23 cellular contexts compared by ENCODE assay signal in the genomic region with DNA sequence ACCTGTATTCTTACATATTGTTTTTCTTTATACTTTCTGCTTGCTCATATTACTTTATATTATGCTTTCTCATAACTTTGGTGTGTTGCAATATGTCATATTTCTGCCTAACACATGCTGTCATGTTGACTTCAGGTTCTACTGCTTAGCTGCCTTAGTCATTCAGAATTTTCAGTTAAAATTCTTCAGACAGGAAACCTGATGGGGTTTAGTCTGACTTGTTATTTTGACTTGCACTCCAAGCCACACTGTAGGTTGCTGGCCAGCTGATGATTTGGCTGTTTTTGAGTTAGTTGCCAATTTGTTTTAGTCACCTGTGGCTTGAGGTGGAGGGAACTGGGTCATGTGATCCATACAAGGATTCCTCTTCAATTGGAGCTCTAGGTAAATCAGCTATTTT.
DNase-seq lines count a peak whose midpoint lies in the region; ATAC-seq, FAIRE-seq and TF ChIP-seq lines count a peak whose summit lies in the region.
"Had no signal": no experiment of that assay in that cellular context is flagged by ENCODE, and none has a peak within 500 bp of the region (broad histone marks: within the 10 kb centered on the region; RNA-seq: fewer than 3 reads in every experiment).

No MANE protein-coding gene starts in this region.

- H3K9me3 ChIP-seq in MG63: no peaks in the 10 kb centered on the region
- H3K9me3 ChIP-seq in keratinocyte (ENCODE audit: control insufficient read depth, low read depth, low read length): no peaks in the 10 kb centered on the region
- H3K9me3 ChIP-seq: BE2C, transverse colon had no signal

- FAIRE-seq in keratinocyte (lab: Jason Lieb, UNC): peak; percentile 71
- FAIRE-seq: D721Med, H1 had no signal

- DNase-seq in GM03348 (ENCODE audit: low spot score) (peak; percentile 29), MG63 (peak; percentile 62), cerebellar cortex (ENCODE audit: low spot score) (peak; percentile 78), keratinocyte (ENCODE audit: low read depth, low spot score) (peak; percentile 32), SIG-M5 (lab: John Stamatoyannopoulos, UW) (no peak), AG08396 (ENCODE audit: low spot score) (no peak), C1 segment of cervical spinal cord (lab: John Stamatoyannopoulos, UW) (no peak)
- DNase-seq: activated B cell treated with CpG ODN at 0.5 μM for 24 hours; activated effector memory CD4-positive, alpha-beta T cell treated with Interleukin-2 at 50 U/mL for 16 hours; aorta; BE2C; erythroblast; mesendoderm; NCI-H1694; NCI-H345; NK-92 treated with Interleukin-12 subunit alpha and Interleukin-12 subunit beta, amount 100 ng/mL, for 24 hours; Right ventricle myocardium superior; transverse colon had no signal

- H3K27ac ChIP-seq in keratinocyte (ENCODE audit: control insufficient read depth, insufficient read depth, low read length): no peak overlapping the region
- H3K27ac ChIP-seq: hepatocyte, transverse colon had no signal

- H3K36me3 ChIP-seq in MG63 (no peaks in the 10 kb centered on the region), keratinocyte (ENCODE audit: control insufficient read depth in 2 of 2, extremely low read depth in 1 of 2, insufficient read depth in 2 of 2, low read length in 2 of 2) (no peaks in the 10 kb centered on the region)
- H3K36me3 ChIP-seq: BE2C, transverse colon had no signal

- dilution Hi-C loops in keratinocyte (cut with MboI; ENCODE audit: extremely low pct_ligation_motif_present, low sequenced_read_pairs): no loop called here

- H3K9ac ChIP-seq in keratinocyte (ENCODE audit: control insufficient read depth, extremely low read depth, insufficient read depth, low read length): no peak overlapping the region

- H4K20me1 ChIP-seq in keratinocyte (ENCODE audit: control insufficient read depth, extremely low read depth, insufficient read depth, low read length): no peaks in the 10 kb centered on the region

- H2AFZ ChIP-seq in keratinocyte (ENCODE audit: control insufficient read depth, low read length): no peak overlapping the region
- H2AFZ ChIP-seq: hepatocyte had no signal

- ATAC-seq in HG02763 (IDR thresholded peaks at IDR 0.05; ENCODE audit: unreplicated experiment): no peak
- ATAC-seq: stimulated activated memory B cell treated with anti-CD40 and anti-IgM and Interleukin-4, amounts not matched to agents 10 μg/mL and 1 μg/mL and 100 μg/mL, for 72 hours had no signal

- H3K9me1 ChIP-seq in keratinocyte (ENCODE audit: control insufficient read depth, extremely low read depth, insufficient read depth, low read length): no peaks in the 10 kb centered on the region

- H3K27me3 ChIP-seq in MG63 (no peaks in the 10 kb centered on the region), keratinocyte (ENCODE audit: control insufficient read depth, extremely low read depth, insufficient read depth, low read length) (no peaks in the 10 kb centered on the region)
- H3K27me3 ChIP-seq: BE2C, hepatocyte, transverse colon had no signal

- H3K79me2 ChIP-seq in keratinocyte (ENCODE audit: control insufficient read depth, insufficient read depth, low read length): no peaks in the 10 kb centered on the region
- H3K79me2 ChIP-seq: hepatocyte had no signal

- no peak for TF ChIP-seq CTCF in keratinocyte (optimal IDR thresholded peaks at IDR 0.05 in 1 of 3, IDR thresholded peaks at IDR 0.05 in 1 of 3, conservative IDR thresholded peaks at IDR 0.05 in 1 of 3; ENCODE audit: extremely low read depth in 1 of 3, insufficient read depth in 2 of 3, low read length in 3 of 3)

- no peak overlapping the region for H3K4me2 ChIP-seq in keratinocyte (ENCODE audit: control insufficient read depth, extremely low read depth, insufficient read depth, low read depth, low read length)
- H3K4me2 ChIP-seq: hepatocyte had no signal

- peaks cover 32% of the 10 kb centered on the region for H3K4me1 ChIP-seq in keratinocyte (ENCODE audit: control insufficient read depth, extremely low read depth, insufficient read depth, low read length)
- H3K4me1 ChIP-seq: BE2C, transverse colon had no signal

- H3K4me3 ChIP-seq in MG63 (no peak overlapping the region), keratinocyte (ENCODE audit: control insufficient read depth in 2 of 3, extremely low read depth in 1 of 3, insufficient read depth in 2 of 3, low read depth in 1 of 3, low read length in 3 of 3) (no peak overlapping the region)
- H3K4me3 ChIP-seq: hepatocyte, transverse colon had no signal

Comparison
In these comparisons a context has a peak if more than half of its experiments do, and no peak if none do; other contexts are left out.
1. DNase-seq: peak in GM03348 (single experiment), MG63 (single experiment), cerebellar cortex (single experiment) and keratinocyte (single experiment); none in SIG-M5 (single experiment), AG08396 (single experiment) and C1 segment of cervical spinal cord (0 of 14).